ENCODE assay signal across 9 cellular contexts in genomic region chr9:98168952-98169488, GRCh38. TPM values are rescaled to one million over a fixed set of nuclear protein-coding genes. Genes with fewer than 3 reads are reported as not detected.
A peak's percentile ranks its signal among the peaks of the same experiment; 100 is the strongest.
DNase-seq lines count a peak whose midpoint lies in the region; ATAC-seq and TF ChIP-seq lines count a peak whose summit lies in the region.
"Had no signal": no experiment of that assay in that cellular context is flagged by ENCODE, and none has a peak within 500 bp of the region (broad histone marks: within the 10 kb centered on the region; RNA-seq: fewer than 3 reads in every experiment).

No MANE protein-coding gene starts in this region.

- H3K4me1 Mint-ChIP-seq in memory B cell: peaks cover 6% of the 10 kb centered on the region

- DNase-seq in NOMO-1 treated with DMSO at 0.1 percent for 48 hours (lab: John Stamatoyannopoulos, UW; ENCODE audit: unreplicated experiment) (peak; percentile 12), NOMO-1 (lab: John Stamatoyannopoulos, UW; ENCODE audit: unreplicated experiment in 2 of 2) (no peak), NCI-H82 treated with DMSO at 0.1 percent for 48 hours (lab: John Stamatoyannopoulos, UW; ENCODE audit: unreplicated experiment) (peak; percentile 66), amniotic epithelial cell (ENCODE audit: low read depth) (peak; percentile 77), memory B cell (ENCODE audit: low spot score in 2 of 2) (no peak), NCI-H1048 (lab: John Stamatoyannopoulos, UW) (no peak), uterus (no peak)

- H3K36me3 Mint-ChIP-seq in memory B cell: no peaks in the 10 kb centered on the region

- no peak for TF ChIP-seq POLR2A in uterus (IDR thresholded peaks at IDR 0.05)

- no peak overlapping the region for H3K4me3 ChIP-seq in uterus
- H3K4me3 ChIP-seq: A549 had no signal

- no peaks in the 10 kb centered on the region for H3K27me3 Mint-ChIP-seq in memory B cell

- H3K27ac ChIP-seq in uterus: no peak overlapping the region
- H3K27ac ChIP-seq: A549 had no signal

- H3K27ac Mint-ChIP-seq in memory B cell: peak overlapping the region; percentile 88

- ATAC-seq in HG02678 (IDR thresholded peaks at IDR 0.05; ENCODE audit: unreplicated experiment) (peak; percentile 92), memory B cell (ENCODE audit: low read depth) (peak; percentile 81)

- H3K27me3 ChIP-seq in uterus: no peaks in the 10 kb centered on the region

- no peaks in the 10 kb centered on the region for H3K9me3 ChIP-seq in uterus
- H3K9me3 ChIP-seq: A549 had no signal

- H3K4me1 ChIP-seq in uterus: no peaks in the 10 kb centered on the region

- no peaks in the 10 kb centered on the region for H3K36me3 ChIP-seq in uterus

- peak overlapping the region; percentile 56 for H3K4me3 Mint-ChIP-seq in memory B cell

- no peaks in the 10 kb centered on the region for H3K9me3 Mint-ChIP-seq in memory B cell

- no peak for TF ChIP-seq CTCF in uterus (IDR thresholded peaks at IDR 0.05)

- intact Hi-C loops in uterus (cut with DNase I; ENCODE audit: low total_unique reads): no loop called here

RNA-seq across cellular contexts. Expression of gene CORO2A, which starts 23.4 kb away (rescaled TPM):
- total RNA-seq in uterus: 1 to 10 TPM; 2.8 to 4.6 (median 4.2) TPM

RNA-seq across cellular contexts. Expression of gene TRIM14, which starts 50.0 kb away (rescaled TPM):
- total RNA-seq in uterus: 10 to 100 TPM in 2 of 4 donors, 1 to 10 TPM in 2; 1.5 to 17.7 (median 10.9) TPM

Comparison
In these comparisons a context has a peak if more than half of its experiments do, and no peak if none do; other contexts are left out.
1. DNase-seq: peak in NOMO-1 treated with DMSO at 0.1 percent for 48 hours (single experiment), NCI-H82 treated with DMSO at 0.1 percent for 48 hours (single experiment) and amniotic epithelial cell (single experiment); none in NOMO-1 (0 of 2), memory B cell (0 of 2), NCI-H1048 (single experiment) and uterus (0 of 2).